In the genomic region with DNA sequence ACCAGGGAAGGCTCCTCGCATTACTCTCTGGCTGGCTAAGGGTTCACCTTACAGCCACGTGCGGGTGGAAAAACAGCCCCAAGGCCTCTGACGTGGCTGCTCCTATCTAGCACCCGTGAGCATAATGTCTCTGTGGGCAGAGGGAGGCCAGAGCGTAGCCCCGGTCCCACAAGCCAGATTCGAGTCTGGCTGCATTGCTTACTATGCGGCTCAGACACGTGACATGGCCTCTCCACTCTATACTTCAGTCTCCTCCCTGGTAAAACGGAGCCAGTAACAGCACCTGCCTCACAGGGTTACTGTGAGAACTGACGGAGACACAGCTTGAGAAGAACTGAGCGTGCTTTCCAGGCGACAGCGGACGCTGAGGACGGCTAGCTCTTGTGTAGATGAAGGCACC, we compare ENCODE assay signal across 16 cellular contexts.
DNase-seq lines count a peak whose midpoint lies in the region; ATAC-seq and TF ChIP-seq lines count a peak whose summit lies in the region.
"Had no signal": no experiment of that assay in that cellular context is flagged by ENCODE, and none has a peak within 500 bp of the region (broad histone marks: within the 10 kb centered on the region; RNA-seq: fewer than 3 reads in every experiment).

No MANE protein-coding gene starts in this region.

- no peak overlapping the region for H3K4me3 Mint-ChIP-seq in type B pancreatic cell
- H3K4me3 Mint-ChIP-seq: CD4-positive, alpha-beta T cell; GM23338; H9 had no signal

- no peak overlapping the region for H3K27ac Mint-ChIP-seq in type B pancreatic cell
- H3K27ac Mint-ChIP-seq: CD4-positive, alpha-beta T cell; GM23338; H9 had no signal

- no peak overlapping the region for H3K4me3 ChIP-seq in right atrium auricular region
- H3K4me3 ChIP-seq in psoas muscle = no peak overlapping the region
- H3K4me3 ChIP-seq: GM23338 had no signal

- intact Hi-C loops in Right ventricle myocardium superior (cut with DNase I) = no loop called here
- intact Hi-C loops in cardiac septum (cut with DNase I) = no loop called here
- intact Hi-C loops in psoas muscle (cut with DNase I) = no loop called here

- H3K9me3 Mint-ChIP-seq in type B pancreatic cell = no peaks in the 10 kb centered on the region
- H3K9me3 Mint-ChIP-seq: CD4-positive, alpha-beta T cell; H9 had no signal

- H3K27ac ChIP-seq in right atrium auricular region (no peak overlapping the region), psoas muscle (peak overlapping the region; percentile 79)

- TF ChIP-seq CTCF in right atrium auricular region (IDR thresholded peaks at IDR 0.05) = no peak
- no peak for TF ChIP-seq CTCF in psoas muscle (IDR thresholded peaks at IDR 0.05)
- no peak for TF ChIP-seq CTCF in type B pancreatic cell (conservative IDR thresholded peaks at IDR 0.05)

- DNase-seq in Right ventricle myocardium superior (no peak), right atrium auricular region (ENCODE audit: low spot score) (no peak), cardiac septum (ENCODE audit: low spot score) (peak; percentile 44), psoas muscle (no peak), type B pancreatic cell (ENCODE audit: extremely low spot score, unreplicated experiment) (no peak)
- DNase-seq in stimulated activated CD4-positive, alpha-beta T cell treated with anti-CD3 and anti-CD28 coated beads, Interleukin-2, amount 100 ng/mL, for 48 hours = no peak
- no peak for DNase-seq in stimulated activated CD4-positive, alpha-beta T cell treated with anti-CD3 and anti-CD28 coated beads, Interleukin-4, amount 100 ng/mL, for 24 hours
- DNase-seq: 8988T; CD4-positive, alpha-beta T cell; DMS79 treated with DMSO at 0.1 percent for 48 hours; EL; GDM1; H9; IMR-90; KBM-7 had no signal

- no peaks in the 10 kb centered on the region for H3K4me1 Mint-ChIP-seq in type B pancreatic cell (ENCODE audit: unreplicated experiment)
- H3K4me1 Mint-ChIP-seq: GM23338, H9 had no signal

- peaks cover 8% of the 10 kb centered on the region for H3K36me3 Mint-ChIP-seq in type B pancreatic cell

- no peaks in the 10 kb centered on the region for H3K27me3 Mint-ChIP-seq in type B pancreatic cell
- H3K27me3 Mint-ChIP-seq: CD4-positive, alpha-beta T cell had no signal

- H3K9me3 ChIP-seq in right atrium auricular region (no peaks in the 10 kb centered on the region), psoas muscle (no peaks in the 10 kb centered on the region)

- 56 to 78% (median 78%) methylated on average over 17 of the region's 17 CpGs for WGBS in psoas muscle, 3 donors

- H3K36me3 ChIP-seq in right atrium auricular region = peaks cover 61% of the 10 kb centered on the region
- H3K36me3 ChIP-seq in psoas muscle (ENCODE audit: insufficient read depth in 1 of 2, low read depth in 1 of 2) = peaks cover 0 to 56% of the 10 kb centered on the region in 2 donors

- no peaks in the 10 kb centered on the region for H3K27me3 ChIP-seq in right atrium auricular region
- H3K27me3 ChIP-seq in psoas muscle (ENCODE audit: insufficient read depth in 3 of 3, low read length in 2 of 3) = no peaks in the 10 kb centered on the region

- H3K4me1 ChIP-seq in right atrium auricular region (peaks cover 0 to 14% of the 10 kb centered on the region in 2 donors), psoas muscle (peaks cover 41% of the 10 kb centered on the region)

- ATAC-seq in Right ventricle myocardium superior (ENCODE audit: poor library complexity) = peak; percentile 47
- peak; percentile 61 to 79 (median 72) for ATAC-seq in psoas muscle
- ATAC-seq: GM23338 had no signal
